9 cellular contexts compared by ENCODE assay signal in genomic region chr13:73913043-73913740, GRCh38.
DNase-seq lines count a peak whose midpoint lies in the region; ATAC-seq and TF ChIP-seq lines count a peak whose summit lies in the region.
"Had no signal": no experiment of that assay in that cellular context is flagged by ENCODE, and none has a peak within 500 bp of the region (broad histone marks: within the 10 kb centered on the region; RNA-seq: fewer than 3 reads in every experiment).

No MANE protein-coding gene starts in this region.

- no peaks in the 10 kb centered on the region for H3K79me2 ChIP-seq in fibroblast of lung (ENCODE audit: control insufficient read depth, insufficient read depth, low read length)

- ATAC-seq in GM18520 (IDR thresholded peaks at IDR 0.05; ENCODE audit: unreplicated experiment): peak; percentile 84
- ATAC-seq in HG03095 (IDR thresholded peaks at IDR 0.05; ENCODE audit: unreplicated experiment): peak; percentile 66
- ATAC-seq in GM21526 (IDR thresholded peaks at IDR 0.05; ENCODE audit: low FRiP score, unreplicated experiment): no peak
- ATAC-seq in GM21825 (IDR thresholded peaks at IDR 0.05; ENCODE audit: unreplicated experiment): no peak

- TF ChIP-seq CTCF in fibroblast of lung (conservative IDR thresholded peaks at IDR 0.05 in 1 of 2, IDR thresholded peaks at IDR 0.05 in 1 of 2; ENCODE audit: low read depth in 1 of 2, low read length in 2 of 2) (no peak), Peyer's patch (IDR thresholded peaks at IDR 0.05) (no peak)

- DNase-seq in fibroblast of lung (ENCODE audit: low read depth in 2 of 2): peak; percentile 47 to 79
- DNase-seq in renal cortical epithelial cell (ENCODE audit: low read depth): peak; percentile 65
- DNase-seq in Peyer's patch: no peak
- no peak for DNase-seq in AML-193 (lab: John Stamatoyannopoulos, UW)
- DNase-seq: MV-4-11 had no signal

- no peak overlapping the region for H3K4me3 ChIP-seq in fibroblast of lung (replicated peaks in 1 of 4; ENCODE audit: control extremely low read depth in 1 of 4, insufficient read depth in 1 of 4, low read depth in 3 of 4, low read length in 4 of 4)
- no peak overlapping the region for H3K4me3 ChIP-seq in Peyer's patch

- H3K36me3 ChIP-seq in fibroblast of lung (ENCODE audit: control insufficient read depth, insufficient read depth, low read length) (no peaks in the 10 kb centered on the region), Peyer's patch (no peaks in the 10 kb centered on the region)

- no peak overlapping the region for H2AFZ ChIP-seq in fibroblast of lung (ENCODE audit: low read length)

- H3K27me3 ChIP-seq in fibroblast of lung (ENCODE audit: control insufficient read depth, insufficient read depth, low read length): no peaks in the 10 kb centered on the region
- H3K27me3 ChIP-seq in Peyer's patch: no peaks in the 10 kb centered on the region

- H3K27ac ChIP-seq in fibroblast of lung (ENCODE audit: insufficient read depth, low read length) (no peak overlapping the region), Peyer's patch (no peak overlapping the region)

- H3K9me3 ChIP-seq in fibroblast of lung (ENCODE audit: control insufficient read depth, insufficient read depth, low read depth, low read length) (no peaks in the 10 kb centered on the region), Peyer's patch (no peaks in the 10 kb centered on the region)

- no peaks in the 10 kb centered on the region for H4K20me1 ChIP-seq in fibroblast of lung (ENCODE audit: control insufficient read depth, extremely low read depth, insufficient read depth, low read length)

- H3K4me1 ChIP-seq in fibroblast of lung (ENCODE audit: control insufficient read depth, extremely low read depth, insufficient read depth, low read length) (peaks cover 4% of the 10 kb centered on the region), Peyer's patch (peaks cover 0 to 6% (median 0%) of the 10 kb centered on the region in 4 donors)

- TF ChIP-seq POLR2A in Peyer's patch (IDR thresholded peaks at IDR 0.05): no peak

- peak overlapping the region; percentile 3 for H3K4me2 ChIP-seq in fibroblast of lung (ENCODE audit: extremely low read depth, insufficient read depth, low read length)

- no peak overlapping the region for H3K9ac ChIP-seq in fibroblast of lung (ENCODE audit: insufficient read depth, low read length)

Comparison
In these comparisons a context has a peak if more than half of its experiments do, and no peak if none do; other contexts are left out.
1. ATAC-seq: peak in GM18520 (single experiment) and HG03095 (single experiment); none in GM21526 (single experiment) and GM21825 (single experiment).
2. DNase-seq: peak in fibroblast of lung (2 of 2) and renal cortical epithelial cell (single experiment); none in Peyer's patch (0 of 3) and AML-193 (0 of 2).